8 cellular contexts compared by ENCODE assay signal in the genomic region with DNA sequence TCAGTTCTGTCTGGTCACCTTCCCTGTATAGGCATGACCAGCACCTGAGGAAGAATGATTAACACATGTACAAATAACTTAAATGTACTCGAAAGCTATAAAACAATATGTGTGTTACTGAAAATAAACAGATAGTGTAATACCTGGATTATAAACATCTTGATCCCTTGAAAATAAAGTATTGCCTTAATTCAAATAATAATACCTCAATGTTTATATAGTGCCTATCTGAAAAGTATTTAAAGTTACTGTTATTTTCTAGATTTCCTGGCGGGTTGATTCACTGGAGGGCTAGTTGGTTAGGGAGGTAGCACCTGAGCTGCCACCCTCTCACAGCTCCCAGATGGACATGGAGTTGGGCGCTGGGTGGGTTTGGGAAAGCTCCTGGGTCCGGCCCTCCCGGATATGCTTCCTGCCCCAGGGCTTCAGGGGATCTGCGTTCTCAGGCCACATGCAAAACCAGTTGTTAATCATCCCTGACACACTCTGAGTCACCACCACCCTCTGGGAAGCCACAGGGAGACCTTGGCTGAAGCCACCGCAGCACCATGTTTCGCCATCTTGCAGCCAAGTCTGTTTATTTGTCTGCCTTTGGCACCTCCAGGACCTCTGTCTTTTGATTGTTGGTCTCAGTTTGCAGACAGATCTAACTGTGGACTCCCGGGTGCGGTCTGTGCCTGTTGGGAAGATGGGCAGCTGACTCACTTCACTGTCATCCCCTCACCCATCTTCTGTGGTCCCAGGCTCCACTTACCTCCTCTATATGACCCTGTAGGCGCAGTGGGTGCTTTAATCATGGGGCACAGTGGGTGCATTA. TPM values are rescaled to one million over a fixed set of nuclear protein-coding genes. Genes with fewer than 3 reads are reported as not detected.
DNase-seq lines count a peak whose midpoint lies in the region; ATAC-seq and TF ChIP-seq lines count a peak whose summit lies in the region.

No MANE protein-coding gene starts in this region.

- WGBS in heart left ventricle, 4 donors: 77 to 81% (median 80%) methylated on average over 11 of the region's 11 CpGs

- TF ChIP-seq CTCF in heart left ventricle (IDR thresholded peaks at IDR 0.05) (no peak), uterus (IDR thresholded peaks at IDR 0.05) (no peak)

- H3K4me1 ChIP-seq in heart left ventricle (peaks cover 0 to 51% (median 13%) of the 10 kb centered on the region in 12 donors), adipocyte (ENCODE audit: control insufficient read depth, insufficient read depth, low read length) (peaks cover 30% of the 10 kb centered on the region), uterus (peaks cover 4 to 10% of the 10 kb centered on the region in 2 donors)

- TF ChIP-seq POLR2A in heart left ventricle (IDR thresholded peaks at IDR 0.05): no peak
- TF ChIP-seq POLR2A in uterus (IDR thresholded peaks at IDR 0.05): no peak

- intact Hi-C loops in heart left ventricle (cut with DNase I): no loop called here
- intact Hi-C loops in cardiac septum (cut with DNase I): no loop called here
- intact Hi-C loops in uterus (cut with DNase I; ENCODE audit: low total_unique reads): no loop called here

- H3K9me3 ChIP-seq in heart left ventricle (no peaks in the 10 kb centered on the region), adipocyte (ENCODE audit: control insufficient read depth, low read length) (no peaks in the 10 kb centered on the region), uterus (no peaks in the 10 kb centered on the region)

- peak in 3 of 4 donors; percentile 31 to 46 (median 34) for ATAC-seq in heart left ventricle

- no peaks in the 10 kb centered on the region for H3K27me3 ChIP-seq in heart left ventricle
- no peaks in the 10 kb centered on the region for H3K27me3 ChIP-seq in adipocyte (replicated peaks; ENCODE audit: control insufficient read depth, insufficient read depth, low read length)
- H3K27me3 ChIP-seq in uterus: no peaks in the 10 kb centered on the region

- H3K36me3 ChIP-seq in heart left ventricle (no peaks in the 10 kb centered on the region), adipocyte (ENCODE audit: control insufficient read depth, insufficient read depth, low read length, severe bottlenecking) (no peaks in the 10 kb centered on the region), uterus (no peaks in the 10 kb centered on the region)

- H3K27ac ChIP-seq in heart left ventricle (peak overlapping the region in 6 of 12 donors; percentile 9 to 79 (median 35)), uterus (peak overlapping the region; percentile 58 to 74)

- peak in 1 of 5 donors; percentile 42 for DNase-seq in heart left ventricle
- no peak for DNase-seq in cardiac septum (ENCODE audit: low spot score)
- DNase-seq in adipocyte (ENCODE audit: low read depth): peak; percentile 80
- peak; percentile 97 for DNase-seq in iris pigment epithelial cell (ENCODE audit: low read depth)
- peak in 1 of 2 donors; percentile 47 for DNase-seq in uterus
- no peak for DNase-seq in T-helper 2 cell
- DNase-seq in activated T-cell treated with anti-CD3 and anti-CD28 coated beads for 4 hours: no peak
- DNase-seq in stimulated activated CD4-positive, alpha-beta T cell treated with anti-CD3 and anti-CD28 coated beads, Interleukin-4, amount 100 ng/mL, for 24 hours: no peak

- H3K4me3 ChIP-seq in heart left ventricle: peak overlapping the region in 5 of 12 donors; percentile 1 to 23 (median 17)
- peak overlapping the region; percentile 3 for H3K4me3 ChIP-seq in adipocyte (ENCODE audit: low read length)
- H3K4me3 ChIP-seq in uterus: no peak overlapping the region

- no peak overlapping the region for H3K9ac ChIP-seq in adipocyte (ENCODE audit: low read length)

RNA-seq across cellular contexts. Expression of a gene that starts 35.3 kb away (rescaled TPM):
- total RNA-seq in heart left ventricle (10 to 100 TPM in 8 of 9 donors, 1 to 10 TPM in 1; 8.6 to 67.7 (median 15.4) TPM), cardiac septum (32.2 TPM), uterus (10 to 100 TPM; 22.9 to 98.1 (median 34.3) TPM)
- polyA plus RNA-seq in heart left ventricle: 1 to 10 TPM; 3.2 to 9.4 TPM

Comparison
In these comparisons a context has a peak if more than half of its experiments do, and no peak if none do; other contexts are left out.
1. DNase-seq: peak in adipocyte (single experiment) and iris pigment epithelial cell (single experiment); none in cardiac septum (single experiment), T-helper 2 cell (0 of 5), activated T-cell treated with anti-CD3 and anti-CD28 coated beads for 4 hours (single experiment) and stimulated activated CD4-positive, alpha-beta T cell treated with anti-CD3 and anti-CD28 coated beads, Interleukin-4, amount 100 ng/mL, for 24 hours (single experiment).